17 cellular contexts compared by ENCODE assay signal in the genomic region with DNA sequence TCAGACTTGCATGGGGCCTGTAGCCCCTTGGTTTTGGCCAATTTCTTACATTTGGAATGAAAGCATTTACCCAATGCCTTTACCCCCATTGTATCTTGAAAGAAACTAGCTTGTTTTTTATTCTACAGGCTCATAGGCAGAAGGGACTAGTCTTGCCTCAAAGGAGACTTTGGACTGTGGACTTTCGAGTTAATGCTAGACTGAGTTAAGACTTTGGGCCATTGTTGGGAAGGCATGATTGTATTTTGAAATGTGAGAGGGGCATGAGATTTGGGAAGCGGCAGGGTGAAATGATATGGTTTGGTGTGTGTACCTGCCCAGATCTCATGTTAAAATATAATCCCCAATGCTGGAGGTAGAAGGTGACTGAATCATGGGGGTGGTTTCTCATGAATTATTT. TPM values are rescaled to one million over a fixed set of nuclear protein-coding genes. Genes with fewer than 3 reads are reported as not detected.
A peak's percentile ranks its signal among the peaks of the same experiment; 100 is the strongest.
DNase-seq lines count a peak whose midpoint lies in the region; ATAC-seq, FAIRE-seq and TF ChIP-seq lines count a peak whose summit lies in the region.
"Had no signal": no experiment of that assay in that cellular context is flagged by ENCODE, and none has a peak within 500 bp of the region (broad histone marks: within the 10 kb centered on the region; RNA-seq: fewer than 3 reads in every experiment).

No MANE protein-coding gene starts in this region.

- H3K9me3 Mint-ChIP-seq in MCF 10A (ENCODE audit: unreplicated experiment) (no peaks in the 10 kb centered on the region), nephron (peaks cover 11% of the 10 kb centered on the region)

- H3K4me1 ChIP-seq in breast epithelium = no peaks in the 10 kb centered on the region
- peaks cover 0 to 14% of the 10 kb centered on the region in 2 donors for H3K4me1 ChIP-seq in kidney (ENCODE audit: control insufficient read depth in 1 of 2, insufficient read depth in 1 of 2, low read depth in 1 of 2, low read length in 2 of 2)
- H3K4me1 ChIP-seq: BLaER1 had no signal

- no peak overlapping the region for H3K9ac ChIP-seq in kidney (ENCODE audit: low read length in 2 of 2)
- H3K9ac ChIP-seq: BLaER1 had no signal

- TSS peak; percentile 10 for BruUV-seq in MCF 10A (replicated peaks; lab: Mats Ljungman, UMichigan)

- H3K27me3 Mint-ChIP-seq in MCF 10A (ENCODE audit: insufficient read depth, unreplicated experiment) (no peaks in the 10 kb centered on the region), nephron (ENCODE audit: low read depth) (no peaks in the 10 kb centered on the region)

- ATAC-seq in HG02884 (IDR thresholded peaks at IDR 0.05; ENCODE audit: unreplicated experiment) = no peak

- H3K27ac ChIP-seq in breast epithelium (no peak overlapping the region), kidney (ENCODE audit: low read depth in 2 of 2, low read length in 2 of 2) (peak overlapping the region; percentile 23 to 55)
- H3K27ac ChIP-seq: BLaER1 had no signal

- CTCF ChIA-PET in MCF 10A (lab: Yijun Ruan, JAX) = interaction anchor here (1.2 kb wide), 1 partner anchor 914 kb away, joined by 3 read pairs; no protein-coding TSS in a partner anchor

- H3K4me1 Mint-ChIP-seq in MCF 10A (ENCODE audit: insufficient read depth, unreplicated experiment) = no peaks in the 10 kb centered on the region
- no peaks in the 10 kb centered on the region for H3K4me1 Mint-ChIP-seq in nephron
- H3K4me1 Mint-ChIP-seq: CD14-positive monocyte; CD4-positive, alpha-beta memory T cell had no signal

- H3K36me3 ChIP-seq in breast epithelium (no peaks in the 10 kb centered on the region), kidney (ENCODE audit: control insufficient read depth in 1 of 2, insufficient read depth in 2 of 2, low read length in 2 of 2) (no peaks in the 10 kb centered on the region)
- H3K36me3 ChIP-seq: BLaER1 had no signal

- H3K9me3 ChIP-seq in breast epithelium (no peaks in the 10 kb centered on the region), kidney (ENCODE audit: control insufficient read depth in 1 of 2, low read length in 2 of 2) (no peaks in the 10 kb centered on the region)
- H3K9me3 ChIP-seq: BLaER1 had no signal

- H3K4me3 Mint-ChIP-seq in MCF 10A (ENCODE audit: unreplicated experiment) = no peak overlapping the region
- no peak overlapping the region for H3K4me3 Mint-ChIP-seq in nephron
- H3K4me3 Mint-ChIP-seq: CD14-positive monocyte; CD4-positive, alpha-beta memory T cell; H9 had no signal

- no peak for TF ChIP-seq CTCF in MCF 10A (IDR thresholded peaks at IDR 0.05; ENCODE audit: unreplicated experiment)
- TF ChIP-seq CTCF in breast epithelium (IDR thresholded peaks at IDR 0.05) = no peak
- TF ChIP-seq CTCF in kidney (IDR thresholded peaks at IDR 0.05; ENCODE audit: borderline replicate concordance, extremely low read depth, insufficient read depth) = no peak
- TF ChIP-seq CTCF in nephron (IDR thresholded peaks at IDR 0.05; ENCODE audit: unreplicated experiment in 3 of 3) = no peak

- H3K4me3 ChIP-seq in breast epithelium (no peak overlapping the region), kidney (ENCODE audit: low read length in 2 of 2) (no peak overlapping the region)
- H3K4me3 ChIP-seq: BLaER1 had no signal

- DNase-seq in MCF 10A (ENCODE audit: unreplicated experiment) (no peak), breast epithelium (ENCODE audit: low spot score in 2 of 2) (no peak), kidney (no peak), HTR-8/SVneo (ENCODE audit: insufficient read length, low spot score) (no peak), NCI-H128 (lab: John Stamatoyannopoulos, UW; ENCODE audit: unreplicated experiment) (no peak)
- DNase-seq: 8988T; Calu3; CD4-positive, alpha-beta memory T cell; DMS79 treated with DMSO at 0.1 percent for 48 hours; GF-D8; GOT3; H9; IMR-90 had no signal

- no peak overlapping the region for H3K27ac Mint-ChIP-seq in MCF 10A (ENCODE audit: low read depth, unreplicated experiment)
- peak overlapping the region; percentile 52 to 84 (median 60) for H3K27ac Mint-ChIP-seq in nephron
- H3K27ac Mint-ChIP-seq: CD4-positive, alpha-beta memory T cell had no signal

- TF ChIP-seq POLR2A in breast epithelium (IDR thresholded peaks at IDR 0.05) = no peak

- H3K36me3 Mint-ChIP-seq in MCF 10A (ENCODE audit: insufficient read depth, unreplicated experiment) (peaks cover 5% of the 10 kb centered on the region), nephron (ENCODE audit: low read depth) (no peaks in the 10 kb centered on the region)
- H3K36me3 Mint-ChIP-seq: CD14-positive monocyte; CD4-positive, alpha-beta memory T cell had no signal

- POLR2A ChIA-PET in MCF 10A (lab: Yijun Ruan, JAX) = no interaction called here

- no peaks in the 10 kb centered on the region for H3K27me3 ChIP-seq in breast epithelium
- H3K27me3 ChIP-seq: BLaER1 had no signal

- intact Hi-C loops in MCF 10A (cut with micrococcal nuclease) (no loop called here), breast epithelium (cut with DNase I; ENCODE audit: low total_unique reads) (no loop called here), kidney (cut with DNase I) (no loop called here)

- FAIRE-seq in kidney (lab: Jason Lieb, UNC) (no peak), HTR-8/SVneo (lab: Jason Lieb, UNC) (no peak)

RNA-seq across cellular contexts. Expression of a gene that starts 13.4 kb away (rescaled TPM):
- total RNA-seq in MCF 10A (2022) (50.3 and 52.5 TPM in 2 replicates), breast epithelium (10 to 100 TPM; 40.0 to 52.4 (median 45.2) TPM), kidney (28.3 TPM)
- 15.6 TPM for polyA plus RNA-seq in kidney (ENCODE audit: insufficient read depth, low read depth, low replicate concordance)

Comparison
In these comparisons a context has a peak if more than half of its experiments do, and no peak if none do; other contexts are left out.
1. H3K27ac ChIP-seq: peak in kidney (2 of 2); none in breast epithelium (0 of 2).